In the genomic region with DNA sequence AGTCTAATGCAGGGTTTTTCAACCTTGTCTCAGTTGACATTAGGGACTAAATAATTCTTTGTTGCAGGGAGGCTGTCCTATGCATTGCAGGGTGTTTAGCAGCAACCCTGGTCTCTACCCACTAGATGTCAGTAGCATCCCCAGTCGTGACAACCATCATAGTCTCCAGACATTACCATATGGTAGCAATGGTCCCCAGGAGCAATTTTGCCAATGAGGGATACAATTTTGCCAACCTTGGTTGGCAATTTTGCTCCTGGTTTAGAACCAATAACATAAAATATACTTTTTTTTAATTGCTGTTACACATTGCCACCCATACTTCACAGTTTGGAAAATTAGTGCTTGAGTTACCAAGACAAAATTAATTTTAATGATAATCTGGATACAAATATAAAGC, we compare ENCODE assay signal across 8 cellular contexts. TPM values are rescaled to one million over a fixed set of nuclear protein-coding genes. Genes with fewer than 3 reads are reported as not detected.
DNase-seq lines count a peak whose midpoint lies in the region; ATAC-seq and TF ChIP-seq lines count a peak whose summit lies in the region.

No MANE protein-coding gene starts in this region.

- intact Hi-C loops in thyroid gland (cut with DNase I) = loop anchor here (10.0 kb wide), 1 partner anchor 304 kb away; no protein-coding TSS in a partner anchor

- H3K27ac ChIP-seq in thyroid gland = no peak overlapping the region

- H3K27me3 ChIP-seq in thyroid gland = no peaks in the 10 kb centered on the region

- TF ChIP-seq POLR2A in thyroid gland (IDR thresholded peaks at IDR 0.05) = no peak

- H3K4me3 ChIP-seq in thyroid gland (replicated peaks in 1 of 3) = no peak overlapping the region

- 4 to 13% methylated on average over 1 of the region's 1 CpG for WGBS in thyroid gland, 2 donors

- no peaks in the 10 kb centered on the region for H3K36me3 ChIP-seq in thyroid gland

- no peaks in the 10 kb centered on the region for H3K9me3 ChIP-seq in thyroid gland

- in situ Hi-C loops in Caki2 (cut with HindIII; ENCODE audit: low pct_unique_long_range_greater_than_20kb, low sequenced_read_pairs) = loop anchor here (10.0 kb wide), 1 partner anchor 254 kb away; no protein-coding TSS in a partner anchor

- ATAC-seq in GM18858 (IDR thresholded peaks at IDR 0.05; ENCODE audit: unreplicated experiment) (peak; percentile 63), HG02938 (IDR thresholded peaks at IDR 0.05; ENCODE audit: unreplicated experiment) (peak; percentile 74)

- DNase-seq in Caki2 (ENCODE audit: low read depth) (peak; percentile 69), NCI-H510A (lab: John Stamatoyannopoulos, UW) (peak; percentile 26), amniotic stem cell (lab: John Stamatoyannopoulos, UW) (peak; percentile 39), iPS DF 19.7 (ENCODE audit: low read depth, low spot score) (peak; percentile 38), thyroid gland (no peak)
- no peak for DNase-seq in stimulated activated CD4-positive, alpha-beta T cell treated with anti-CD3 and anti-CD28 coated beads, Interleukin-4, amount 100 ng/mL, for 4 hours

- H3K4me1 ChIP-seq in thyroid gland = peaks cover 0 to under 1% of the 10 kb centered on the region in 2 donors

- peak in 4 of 6 experiments; percentile 11 to 45 (median 35) for TF ChIP-seq CTCF in thyroid gland (IDR thresholded peaks at IDR 0.05)

RNA-seq across cellular contexts. Expression of a gene that starts 6.0 kb away (rescaled TPM):
- 25.8 and 33.8 TPM in 2 replicates for total RNA-seq in Caki2 (2014; rRNA removed; shearing (Covaris generic); ENCODE audit: low replicate concordance)
- under 1 TPM in 3 of 4 donors, not detected in 1; under 0.01 to 0.13 (median under 0.01) TPM for total RNA-seq in thyroid gland

Comparison
In these comparisons a context has a peak if more than half of its experiments do, and no peak if none do; other contexts are left out.
1. DNase-seq: peak in Caki2 (single experiment), NCI-H510A (single experiment), amniotic stem cell (single experiment) and iPS DF 19.7 (single experiment); none in thyroid gland (0 of 2) and stimulated activated CD4-positive, alpha-beta T cell treated with anti-CD3 and anti-CD28 coated beads, Interleukin-4, amount 100 ng/mL, for 4 hours (0 of 2).
2. RNA of a gene that starts 6.0 kb away (total RNA-seq): 25.8 to 33.8 TPM in Caki2; under 0.01 to 0.13 TPM in thyroid gland; every median in the first group is over 10 times any median in the second.